In genomic region chr2:65625982-65626381, GRCh38 we compare ENCODE assay signal across 21 cellular contexts.
A peak's percentile ranks its signal among the peaks of the same experiment; 100 is the strongest.
DNase-seq lines count a peak whose midpoint lies in the region; ATAC-seq, FAIRE-seq and TF ChIP-seq lines count a peak whose summit lies in the region.
"Had no signal": no experiment of that assay in that cellular context is flagged by ENCODE, and none has a peak within 500 bp of the region (broad histone marks: within the 10 kb centered on the region; RNA-seq: fewer than 3 reads in every experiment).

No MANE protein-coding gene starts in this region.

- no peak for FAIRE-seq in A549 (lab: Jason Lieb, UNC)
- no peak for FAIRE-seq in K562 (lab: Jason Lieb, UNC)
- FAIRE-seq: D721Med, GM12878, GM12892, GM18507, GM19239 had no signal

- intact Hi-C loops in K562 (cut with micrococcal nuclease): no loop called here

- TF ChIP-seq POLR2A in A549 (IDR thresholded peaks at IDR 0.05; ENCODE audit: low read length): no peak
- no peak for TF ChIP-seq POLR2A in K562 (conservative IDR thresholded peaks at IDR 0.05)

- TF ChIP-seq RAD21 in A549 (conservative IDR thresholded peaks at IDR 0.05 in 1 of 2, IDR thresholded peaks at IDR 0.05 in 1 of 2) (no peak), K562 (CRISPR knock-in tag; conservative IDR thresholded peaks at IDR 0.05 in 1 of 2, IDR thresholded peaks at IDR 0.05 in 1 of 2) (no peak)

- TF ChIP-seq CTCF in A549 (IDR thresholded peaks at IDR 0.05) (no peak), K562 (IDR thresholded peaks at IDR 0.05 in 2 of 3, conservative IDR thresholded peaks at IDR 0.05 in 1 of 3; ENCODE audit: insufficient read depth in 2 of 3, low read depth in 1 of 3, low read length in 3 of 3) (no peak)

- H3K36me3 ChIP-seq in SK-N-MC (ENCODE audit: insufficient read depth, low read length) (no peaks in the 10 kb centered on the region), K562 (ENCODE audit: control insufficient read depth, insufficient read depth, low read length) (no peaks in the 10 kb centered on the region)
- H3K36me3 ChIP-seq: BLaER1 treated with 17β-estradiol and CSF1 and Interleukin-3, amounts not matched to agents 10 nM and 100 nM had no signal

- H3K9me1 ChIP-seq in K562 (ENCODE audit: control insufficient read depth, insufficient read depth, low read length): no peaks in the 10 kb centered on the region

- no peaks in the 10 kb centered on the region for H4K20me1 ChIP-seq in K562 (replicated peaks; ENCODE audit: control insufficient read depth, insufficient read depth, low read length)
- H4K20me1 ChIP-seq: BLaER1 treated with 17β-estradiol and CSF1 and Interleukin-3, amounts not matched to agents 10 nM and 100 nM had no signal

- no peaks in the 10 kb centered on the region for H3K9me3 ChIP-seq in A549
- H3K9me3 ChIP-seq in SK-N-MC (ENCODE audit: low read depth, low read length): no peaks in the 10 kb centered on the region
- no peaks in the 10 kb centered on the region for H3K9me3 ChIP-seq in K562 (replicated peaks; ENCODE audit: control insufficient read depth, insufficient read depth, low read depth, low read length)
- H3K9me3 ChIP-seq: Caco-2 had no signal

- ATAC-seq in A549: no peak
- ATAC-seq in K562: no peak
- no peak for ATAC-seq in GM19467 (IDR thresholded peaks at IDR 0.05; ENCODE audit: unreplicated experiment)
- no peak for ATAC-seq in HG02852 (IDR thresholded peaks at IDR 0.05; ENCODE audit: unreplicated experiment)
- ATAC-seq: CD8-positive, alpha-beta T cell; GM12878 had no signal

- BruUV-seq in K562 (replicated peaks; lab: Mats Ljungman, UMichigan): no TSS peak

- H3K4me2 ChIP-seq in A549 (no peak overlapping the region), K562 (ENCODE audit: insufficient read depth, low read length) (no peak overlapping the region)
- H3K4me2 ChIP-seq: BLaER1 treated with 17β-estradiol and CSF1 and Interleukin-3, amounts not matched to agents 10 nM and 100 nM had no signal

- H3K4me1 ChIP-seq in A549: peaks cover 9% of the 10 kb centered on the region
- H3K4me1 ChIP-seq in K562 (replicated peaks in 1 of 2; ENCODE audit: control insufficient read depth in 2 of 2, insufficient read depth in 2 of 2, low read length in 2 of 2): no peaks in the 10 kb centered on the region
- H3K4me1 ChIP-seq: Caco-2 had no signal

- in situ Hi-C loops in K562 (cut with MboI): no loop called here

- H2AFZ ChIP-seq in K562 (ENCODE audit: low read depth, low read length): no peak overlapping the region

- H3K4me3 ChIP-seq in A549 (no peak overlapping the region), SK-N-MC (no peak overlapping the region), K562 (no peak overlapping the region)
- H3K4me3 ChIP-seq: BLaER1 treated with 17β-estradiol and CSF1 and Interleukin-3, amounts not matched to agents 10 nM and 100 nM; GM12878 had no signal

- no peak overlapping the region for H3K9ac ChIP-seq in SK-N-MC (ENCODE audit: insufficient read length)
- H3K9ac ChIP-seq in K562 (ENCODE audit: insufficient read depth in 1 of 2, low read depth in 2 of 2, low read length in 2 of 2): no peak overlapping the region
- H3K9ac ChIP-seq: BLaER1 treated with 17β-estradiol and CSF1 and Interleukin-3, amounts not matched to agents 10 nM and 100 nM had no signal

- CTCF ChIA-PET in A549 (lab: Yijun Ruan, JAX): interaction anchor here (1.1 kb wide), 1 partner anchor 14 kb away, joined by 3 read pairs; no protein-coding TSS in a partner anchor
- CTCF ChIA-PET in K562 (lab: Yijun Ruan, JAX; ENCODE audit: low intra/inter-chr PET ratio): no interaction called here

- H3K79me2 ChIP-seq in K562 (ENCODE audit: control insufficient read depth, insufficient read depth, low read length): no peaks in the 10 kb centered on the region

- H3K27ac ChIP-seq in A549: no peak overlapping the region
- H3K27ac ChIP-seq in SK-N-MC: peak overlapping the region; percentile 91
- H3K27ac ChIP-seq in K562 (ENCODE audit: extremely low read depth, low read depth, low read length): no peak overlapping the region
- H3K27ac ChIP-seq: 22Rv1; BLaER1 treated with 17β-estradiol and CSF1 and Interleukin-3, amounts not matched to agents 10 nM and 100 nM; C4-2B had no signal

- DNase-seq in A549 (ENCODE audit: low read depth in 1 of 2, low spot score in 1 of 2) (no peak), SK-N-MC (ENCODE audit: low read depth, low spot score) (no peak), K562 (ENCODE audit: extremely low read depth in 1 of 4, low spot score in 3 of 4) (no peak), NCI-H2029 (lab: John Stamatoyannopoulos, UW) (no peak)
- DNase-seq: AML-193; Caco-2; Calu3; CD4-positive, alpha-beta T cell; CD8-positive, alpha-beta T cell; DMS79 treated with DMSO at 0.1 percent for 48 hours; GDM1 had no signal

- POLR2A ChIA-PET in A549 (lab: Yijun Ruan, JAX): no interaction called here
- POLR2A ChIA-PET in K562 (lab: Yijun Ruan, JAX): no interaction called here

- no peak for TF ChIP-seq EP300 in A549 (IDR thresholded peaks at IDR 0.05)
- no peak for TF ChIP-seq EP300 in K562 (IDR thresholded peaks at IDR 0.05; ENCODE audit: low read length)

- peaks cover 5 to 20% of the 10 kb centered on the region in 2 experiments; a peak in 4 of 5 replicates for H3K27me3 ChIP-seq in K562 (ENCODE audit: control insufficient read depth in 2 of 2, insufficient read depth in 2 of 2, low read length in 2 of 2)
- H3K27me3 ChIP-seq: BLaER1 treated with 17β-estradiol and CSF1 and Interleukin-3, amounts not matched to agents 10 nM and 100 nM had no signal

TF ChIP-seq in A549, 52 proteins besides CTCF, POLR2A, EP300 and RAD21:
- TF ChIP-seq JUN (IDR thresholded peaks at IDR 0.05) (no peak), MAFK (IDR thresholded peaks at IDR 0.05; ENCODE audit: partially characterized antibody) (peak; percentile 21)

TF ChIP-seq in K562, 482 proteins besides CTCF, POLR2A, EP300 and RAD21:
- TF ChIP-seq ZNF316 (IDR thresholded peaks at IDR 0.05) (peak; percentile 80), BMI1 (IDR thresholded peaks at IDR 0.05; ENCODE audit: low read length) (no peak), C11orf30 (IDR thresholded peaks at IDR 0.05; ENCODE audit: low read depth) (peak; percentile 53; the same call in 1 of the 2 replicates)
TF ChIP-seq in K562: peak in this region for 2.

Comparison
In these comparisons a context has a peak if more than half of its experiments do, and no peak if none do; other contexts are left out.
1. Of the 35 proteins assayed by ChIP-seq in both K562 and A549: peak only in K562: none; only in A549: MAFK; in both: none; in neither: 34.